8 cellular contexts compared by ENCODE assay signal in the genomic region with DNA sequence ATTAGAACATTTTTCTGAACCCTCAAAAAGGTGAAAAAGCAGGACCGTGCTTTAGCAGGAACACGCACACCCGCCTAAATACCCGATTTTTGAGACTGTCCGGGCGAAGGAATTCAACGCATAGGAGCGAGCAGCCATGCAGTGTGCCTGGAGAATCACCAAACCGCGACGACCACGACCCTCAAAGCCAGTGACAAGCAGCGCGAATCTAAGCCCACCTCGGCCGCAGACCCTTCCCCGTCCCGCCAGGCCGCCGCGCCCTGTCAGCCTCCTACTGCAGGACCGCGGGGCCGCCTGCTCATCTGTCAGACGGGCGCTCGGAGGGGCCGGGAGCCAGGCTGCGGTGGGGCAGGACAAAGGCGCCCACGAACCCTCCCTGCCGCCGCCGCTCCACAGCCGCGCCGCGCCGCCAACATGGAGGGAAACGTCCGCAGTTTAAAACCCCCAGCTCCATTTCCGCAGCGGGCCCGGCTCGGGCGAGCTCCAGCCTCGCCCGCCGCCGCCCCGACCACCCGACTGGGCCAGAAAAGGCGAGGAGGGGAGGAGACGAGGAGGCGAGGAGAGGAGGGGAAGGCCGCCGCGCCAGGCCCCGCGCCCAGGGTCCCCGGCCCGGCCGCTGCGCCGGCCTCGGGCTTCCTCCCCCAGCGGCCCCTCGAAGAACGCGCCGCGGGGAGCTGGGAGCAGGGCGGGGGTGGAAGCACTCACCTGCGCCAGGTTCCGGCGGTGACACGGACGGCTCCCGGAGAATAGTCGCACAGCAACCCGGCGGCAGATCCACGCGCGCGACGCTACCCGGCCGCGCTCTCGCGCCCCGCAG. TPM values are rescaled to one million over a fixed set of nuclear protein-coding genes. Genes with fewer than 3 reads are reported as not detected.
DNase-seq lines count a peak whose midpoint lies in the region; ATAC-seq and FAIRE-seq lines count a peak whose summit lies in the region.

Gene LBR (minus strand): TSS at position 790 of the 817 bp plus-strand sequence. CDS start 3,963 bp downstream, outside the sequence.

- peaks cover 64% of the 10 kb centered on the region for H3K4me1 Mint-ChIP-seq in activated T-helper 1 cell treated with anti-CD3 and anti-CD28 coated beads, Interleukin-12 subunit alpha, Interleukin-12 subunit beta, Interleukin-2, Interleukin-4 antibody, amounts not matched to agents 30 ng/mL and 10 ng/mL and 1 ng/mL, durations not matched to agents 14 hours and 24 hours and 36 hours (ENCODE audit: low read depth)

- no peaks in the 10 kb centered on the region for H3K9me3 Mint-ChIP-seq in activated T-helper 1 cell treated with anti-CD3 and anti-CD28 coated beads, Interleukin-12 subunit alpha, Interleukin-12 subunit beta, Interleukin-2, Interleukin-4 antibody, amounts not matched to agents 30 ng/mL and 10 ng/mL and 1 ng/mL, durations not matched to agents 14 hours and 24 hours and 36 hours

- H3K4me3 Mint-ChIP-seq in activated T-helper 1 cell treated with anti-CD3 and anti-CD28 coated beads, Interleukin-12 subunit alpha, Interleukin-12 subunit beta, Interleukin-2, Interleukin-4 antibody, amounts not matched to agents 30 ng/mL and 10 ng/mL and 1 ng/mL, durations not matched to agents 14 hours and 24 hours and 36 hours = peak within 1 kb of the TSS; percentile 89

- ATAC-seq in GM21515 (IDR thresholded peaks at IDR 0.05; ENCODE audit: unreplicated experiment) = peak; percentile 34

- H3K9me3 ChIP-seq in HUES48 (ENCODE audit: control insufficient read depth, insufficient read depth, low read length) = peaks cover 13% of the 10 kb centered on the region

- DNase-seq in ELR (ENCODE audit: low read depth) (peak; percentile 48), globus pallidus (ENCODE audit: low spot score) (peak; percentile 26), occipital lobe (lab: John Stamatoyannopoulos, UW) (peak; percentile 46), KG1 (lab: John Stamatoyannopoulos, UW) (no peak), HTR-8/SVneo (ENCODE audit: insufficient read length, low spot score) (no peak)
- no peak for DNase-seq in activated T-helper 1 cell treated with anti-CD3 and anti-CD28 coated beads, Interleukin-12 subunit alpha, Interleukin-12 subunit beta, Interleukin-2, Interleukin-4 antibody, amounts not matched to agents 30 ng/mL and 10 ng/mL and 1 ng/mL, durations not matched to agents 14 hours and 24 hours and 36 hours (ENCODE audit: low spot score)

- H3K36me3 ChIP-seq in HUES48 (ENCODE audit: control insufficient read depth, insufficient read depth, low read length) = 0 out of 2 replicates have a peak, but pooled peaks cover 5% of the 10 kb centered on the region

- intact Hi-C loops in activated T-helper 1 cell treated with anti-CD3 and anti-CD28 coated beads, Interleukin-12 subunit alpha, Interleukin-12 subunit beta, Interleukin-2, Interleukin-4 antibody, amounts not matched to agents 30 ng/mL and 10 ng/mL and 1 ng/mL, durations not matched to agents 14 hours and 24 hours and 36 hours (cut with micrococcal nuclease) = loop anchor here (1.0 to 10.0 kb wide), 9 partner anchors 17 to 993 kb away; partner anchors contain the start of genes PARP1, PYCR2, SDE2 and SRP9

- peaks cover 19% of the 10 kb centered on the region for H3K36me3 Mint-ChIP-seq in activated T-helper 1 cell treated with anti-CD3 and anti-CD28 coated beads, Interleukin-12 subunit alpha, Interleukin-12 subunit beta, Interleukin-2, Interleukin-4 antibody, amounts not matched to agents 30 ng/mL and 10 ng/mL and 1 ng/mL, durations not matched to agents 14 hours and 24 hours and 36 hours (ENCODE audit: low read depth)

- peak within 1 kb of the TSS; percentile 90 for H3K27ac Mint-ChIP-seq in activated T-helper 1 cell treated with anti-CD3 and anti-CD28 coated beads, Interleukin-12 subunit alpha, Interleukin-12 subunit beta, Interleukin-2, Interleukin-4 antibody, amounts not matched to agents 30 ng/mL and 10 ng/mL and 1 ng/mL, durations not matched to agents 14 hours and 24 hours and 36 hours

- no peak for FAIRE-seq in HTR-8/SVneo (lab: Jason Lieb, UNC)

- H3K27ac ChIP-seq in HUES48 (ENCODE audit: low read depth, low read length) = peak within 1 kb of the TSS; percentile 94

- peaks cover 39% of the 10 kb centered on the region for H3K4me1 ChIP-seq in HUES48 (ENCODE audit: control insufficient read depth, insufficient read depth, low read length)

- H3K4me3 ChIP-seq in HUES48 (ENCODE audit: low read depth, low read length) = peak within 1 kb of the TSS; percentile 82

- peak within 1 kb of the TSS; percentile 76 for H3K9ac ChIP-seq in HUES48 (ENCODE audit: low read depth, low read length)

- H3K27me3 ChIP-seq in HUES48 (ENCODE audit: control insufficient read depth, insufficient read depth, low read length) = peaks cover 23% of the 10 kb centered on the region

- no peaks in the 10 kb centered on the region for H3K27me3 Mint-ChIP-seq in activated T-helper 1 cell treated with anti-CD3 and anti-CD28 coated beads, Interleukin-12 subunit alpha, Interleukin-12 subunit beta, Interleukin-2, Interleukin-4 antibody, amounts not matched to agents 30 ng/mL and 10 ng/mL and 1 ng/mL, durations not matched to agents 14 hours and 24 hours and 36 hours (ENCODE audit: insufficient read depth)

RNA-seq across cellular contexts. Expression of gene LBR, which starts in this region (rescaled TPM):
- total RNA-seq in activated T-helper 1 cell treated with anti-CD3 and anti-CD28 coated beads, Interleukin-12 subunit alpha, Interleukin-12 subunit beta, Interleukin-2, Interleukin-4 antibody, amounts not matched to agents 30 ng/mL and 10 ng/mL and 1 ng/mL, durations not matched to agents 14 hours and 24 hours and 36 hours = 176 TPM in 2 replicates
- 71.6 TPM for total RNA-seq in occipital lobe

Comparison
In these comparisons a context has a peak if more than half of its experiments do, and no peak if none do; other contexts are left out.
1. DNase-seq: peak in ELR (single experiment), globus pallidus (single experiment) and occipital lobe (single experiment); none in activated T-helper 1 cell treated with anti-CD3 and anti-CD28 coated beads, Interleukin-12 subunit alpha, Interleukin-12 subunit beta, Interleukin-2, Interleukin-4 antibody, amounts not matched to agents 30 ng/mL and 10 ng/mL and 1 ng/mL, durations not matched to agents 14 hours and 24 hours and 36 hours (single experiment), KG1 (single experiment) and HTR-8/SVneo (single experiment).